1 cellular context compared by ENCODE assay signal in genomic region chr1:165871311-165872067, GRCh38.
TF ChIP-seq lines count a peak whose summit lies in the region.

No MANE protein-coding gene starts in this region.

TF ChIP-seq in GM12878, 131 proteins besides CTCF, POLR2A, EP300 and RAD21 (continued from another document):
- TF ChIP-seq MAX (IDR thresholded peaks at IDR 0.05; ENCODE audit: low read depth, low read length) (no peak), SIX5 (IDR thresholded peaks at IDR 0.05; ENCODE audit: low read depth, low read length, severe bottlenecking) (no peak), ZNF24 (IDR thresholded peaks at IDR 0.05) (no peak), ZNF592 (IDR thresholded peaks at IDR 0.05) (no peak), POU2F2 (IDR thresholded peaks at IDR 0.05; ENCODE audit: borderline replicate concordance, low read depth, low read length) (peak; percentile 68; the same call in 1 of the 3 replicates), SRF (IDR thresholded peaks at IDR 0.05; ENCODE audit: low read depth in 2 of 2, low read length in 2 of 2) (no peak), IKZF2 (IDR thresholded peaks at IDR 0.05) (peak; percentile 97 to 98), ATF7 (IDR thresholded peaks at IDR 0.05; ENCODE audit: low read depth) (peak; percentile 60; the same call in 1 of the 2 replicates), NKRF (conservative IDR thresholded peaks at IDR 0.05) (0 out of 2 replicates have a peak, but pooled peaks have one; percentile 6), SP1 (IDR thresholded peaks at IDR 0.05; ENCODE audit: low read depth, low read length) (peak; percentile 33), MTA3 (IDR thresholded peaks at IDR 0.05; ENCODE audit: borderline replicate concordance, low read length) (peak; percentile 88; the same call in 1 of the 2 replicates), ZSCAN29 (IDR thresholded peaks at IDR 0.05) (0 out of 2 replicates have a peak, but pooled peaks have one; percentile 7), MTA2 (IDR thresholded peaks at IDR 0.05; ENCODE audit: low read depth) (peak; percentile 74), SKIL (IDR thresholded peaks at IDR 0.05; ENCODE audit: low read depth, poor library complexity, severe bottlenecking) (peak; percentile 78), HSF1 (IDR thresholded peaks at IDR 0.05; ENCODE audit: low read depth, low read length) (no peak), EGR1 (IDR thresholded peaks at IDR 0.05; ENCODE audit: borderline replicate concordance in 1 of 2, low read depth in 2 of 2, low read length in 2 of 2) (no peak), RAD51 (IDR thresholded peaks at IDR 0.05) (no peak), TAF1 (IDR thresholded peaks at IDR 0.05; ENCODE audit: borderline replicate concordance, low read depth, low read length) (no peak), RB1 (IDR thresholded peaks at IDR 0.05; ENCODE audit: borderline replicate concordance) (no peak), DPF2 (IDR thresholded peaks at IDR 0.05) (peak; percentile 64; the same call in 1 of the 2 replicates), MXI1 (IDR thresholded peaks at IDR 0.05; ENCODE audit: low read depth, low read length) (0 out of 2 replicates have a peak, but pooled peaks have one; percentile 31), MEF2A (IDR thresholded peaks at IDR 0.05; ENCODE audit: insufficient read depth, low read depth, low read length) (no peak)
